In genomic region chr18:5237723-5238370, GRCh38 we compare ENCODE assay signal across 1 cellular context.
TF ChIP-seq lines count a peak whose summit lies in the region.

No MANE protein-coding gene starts in this region.

TF ChIP-seq in HepG2, 621 proteins besides CTCF, POLR2A, EP300 and RAD21 (continued from another document and continues in another):
- TF ChIP-seq, protein P1, sequence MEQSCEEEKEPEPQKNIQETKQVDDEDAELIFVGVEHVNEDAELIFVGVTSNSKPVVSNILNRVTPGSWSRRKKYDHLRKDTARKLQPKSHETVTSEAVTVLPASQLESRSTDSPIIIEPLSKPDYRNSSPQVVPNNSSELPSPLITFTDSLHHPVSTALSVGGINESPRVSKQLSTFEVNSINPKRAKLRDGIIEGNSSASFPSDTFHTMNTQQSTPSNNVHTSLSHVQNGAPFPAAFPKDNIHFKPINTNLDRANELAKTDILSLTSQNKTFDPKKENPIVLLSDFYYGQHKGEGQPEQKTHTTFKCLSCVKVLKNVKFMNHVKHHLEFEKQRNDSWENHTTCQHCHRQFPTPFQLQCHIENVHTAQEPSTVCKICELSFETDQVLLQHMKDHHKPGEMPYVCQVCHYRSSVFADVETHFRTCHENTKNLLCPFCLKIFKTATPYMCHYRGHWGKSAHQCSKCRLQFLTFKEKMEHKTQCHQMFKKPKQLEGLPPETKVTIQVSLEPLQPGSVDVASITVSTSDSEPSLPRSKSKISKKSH (CRISPR knock-in tag; IDR thresholded peaks at IDR 0.05; ENCODE audit: borderline replicate concordance) = peak; percentile 78
- TF ChIP-seq ZNF484 (CRISPR knock-in tag; IDR thresholded peaks at IDR 0.05; ENCODE audit: borderline replicate concordance, low read depth) (no peak), SPEN (CRISPR knock-in tag; IDR thresholded peaks at IDR 0.05; ENCODE audit: low read depth) (peak; percentile 97), THAP11 (CRISPR knock-in tag; IDR thresholded peaks at IDR 0.05) (peak; percentile 89), FLYWCH1 (CRISPR knock-in tag; IDR thresholded peaks at IDR 0.05) (no peak), BRF2 (CRISPR knock-in tag; IDR thresholded peaks at IDR 0.05) (peak; percentile 87), HMG20B (CRISPR knock-in tag; conservative IDR thresholded peaks at IDR 0.05) (no peak), TBX2 (CRISPR knock-in tag; IDR thresholded peaks at IDR 0.05; ENCODE audit: borderline replicate concordance) (peak; percentile 72), CBX1 (IDR thresholded peaks at IDR 0.05; ENCODE audit: low read depth) (peak; percentile 72), ZNF639 (CRISPR knock-in tag; conservative IDR thresholded peaks at IDR 0.05) (no peak; the same call in 1 of the 2 replicates), ATF7-NPFF (CRISPR knock-in tag; IDR thresholded peaks at IDR 0.05; ENCODE audit: low read depth) (peak; percentile 45; the same call in 1 of the 2 replicates), ZNF747 (CRISPR knock-in tag; IDR thresholded peaks at IDR 0.05; ENCODE audit: borderline replicate concordance) (peak; percentile 56; the same call in 1 of the 2 replicates), ZFP36L2 (CRISPR knock-in tag; IDR thresholded peaks at IDR 0.05) (no peak; the same call in 1 of the 2 replicates), MED1 (CRISPR knock-in tag; IDR thresholded peaks at IDR 0.05) (peak; percentile 59), ZNF772 (CRISPR knock-in tag; IDR thresholded peaks at IDR 0.05) (peak; percentile 85; the same call in 1 of the 2 replicates), ARID4A (CRISPR knock-in tag; IDR thresholded peaks at IDR 0.05; ENCODE audit: borderline replicate concordance) (peak; percentile 86; the same call in 1 of the 2 replicates), TBL1XR1 (IDR thresholded peaks at IDR 0.05; ENCODE audit: borderline replicate concordance, low read length, partially characterized antibody) (no peak), ZNF331 (CRISPR knock-in tag; IDR thresholded peaks at IDR 0.05) (peak; percentile 55; the same call in 1 of the 2 replicates), TCF12 (IDR thresholded peaks at IDR 0.05) (no peak), TCF12 (CRISPR knock-in tag; IDR thresholded peaks at IDR 0.05) (peak; percentile 85; the same call in 1 of the 2 replicates), HOXA9 (CRISPR knock-in tag; IDR thresholded peaks at IDR 0.05; ENCODE audit: borderline replicate concordance) (peak; percentile 70), ZNF343 (CRISPR knock-in tag; IDR thresholded peaks at IDR 0.05) (peak; percentile 93), ZNF337 (CRISPR knock-in tag; IDR thresholded peaks at IDR 0.05; ENCODE audit: borderline replicate concordance, low read depth) (peak; percentile 40; the same call in 1 of the 2 replicates), HCFC1 (IDR thresholded peaks at IDR 0.05; ENCODE audit: low read depth, low read length) (peak; percentile 41; the same call in 1 of the 2 replicates), ZNF558 (CRISPR knock-in tag; IDR thresholded peaks at IDR 0.05; ENCODE audit: borderline replicate concordance) (no peak), TFDP1 (CRISPR knock-in tag; IDR thresholded peaks at IDR 0.05; ENCODE audit: borderline replicate concordance) (peak; percentile 90), PRDM15 (CRISPR knock-in tag; IDR thresholded peaks at IDR 0.05) (no peak), HIVEP1 (CRISPR knock-in tag; IDR thresholded peaks at IDR 0.05) (no peak), CREM (IDR thresholded peaks at IDR 0.05) (peak; percentile 51), CREM (CRISPR knock-in tag; IDR thresholded peaks at IDR 0.05) (peak; percentile 65; the same call in 1 of the 2 replicates), ZNF777 (CRISPR knock-in tag; IDR thresholded peaks at IDR 0.05) (peak; percentile 85), ZFY (CRISPR knock-in tag; IDR thresholded peaks at IDR 0.05) (peak; percentile 98), ZNF431 (CRISPR knock-in tag; IDR thresholded peaks at IDR 0.05; ENCODE audit: borderline replicate concordance, low read depth) (0 out of 2 replicates have a peak, but pooled peaks have one; percentile 3), MAX (IDR thresholded peaks at IDR 0.05) (peak; percentile 46; the same call in 1 of the 2 replicates), ZNF788 (CRISPR knock-in tag; IDR thresholded peaks at IDR 0.05; ENCODE audit: borderline replicate concordance) (peak; percentile 90), ZNF670 (CRISPR knock-in tag; IDR thresholded peaks at IDR 0.05; ENCODE audit: borderline replicate concordance) (no peak), ZSCAN12 (CRISPR knock-in tag; IDR thresholded peaks at IDR 0.05) (peak; percentile 84), U2AF2 (IDR thresholded peaks at IDR 0.05; ENCODE audit: low read depth, low read length) (no peak)
- TF ChIP-seq, protein P2, sequence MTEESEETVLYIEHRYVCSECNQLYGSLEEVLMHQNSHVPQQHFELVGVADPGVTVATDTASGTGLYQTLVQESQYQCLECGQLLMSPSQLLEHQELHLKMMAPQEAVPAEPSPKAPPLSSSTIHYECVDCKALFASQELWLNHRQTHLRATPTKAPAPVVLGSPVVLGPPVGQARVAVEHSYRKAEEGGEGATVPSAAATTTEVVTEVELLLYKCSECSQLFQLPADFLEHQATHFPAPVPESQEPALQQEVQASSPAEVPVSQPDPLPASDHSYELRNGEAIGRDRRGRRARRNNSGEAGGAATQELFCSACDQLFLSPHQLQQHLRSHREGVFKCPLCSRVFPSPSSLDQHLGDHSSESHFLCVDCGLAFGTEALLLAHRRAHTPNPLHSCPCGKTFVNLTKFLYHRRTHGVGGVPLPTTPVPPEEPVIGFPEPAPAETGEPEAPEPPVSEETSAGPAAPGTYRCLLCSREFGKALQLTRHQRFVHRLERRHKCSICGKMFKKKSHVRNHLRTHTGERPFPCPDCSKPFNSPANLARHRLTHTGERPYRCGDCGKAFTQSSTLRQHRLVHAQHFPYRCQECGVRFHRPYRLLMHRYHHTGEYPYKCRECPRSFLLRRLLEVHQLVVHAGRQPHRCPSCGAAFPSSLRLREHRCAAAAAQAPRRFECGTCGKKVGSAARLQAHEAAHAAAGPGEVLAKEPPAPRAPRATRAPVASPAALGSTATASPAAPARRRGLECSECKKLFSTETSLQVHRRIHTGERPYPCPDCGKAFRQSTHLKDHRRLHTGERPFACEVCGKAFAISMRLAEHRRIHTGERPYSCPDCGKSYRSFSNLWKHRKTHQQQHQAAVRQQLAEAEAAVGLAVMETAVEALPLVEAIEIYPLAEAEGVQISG (CRISPR knock-in tag; IDR thresholded peaks at IDR 0.05) = peak; percentile 91
- TF ChIP-seq, protein P3, sequence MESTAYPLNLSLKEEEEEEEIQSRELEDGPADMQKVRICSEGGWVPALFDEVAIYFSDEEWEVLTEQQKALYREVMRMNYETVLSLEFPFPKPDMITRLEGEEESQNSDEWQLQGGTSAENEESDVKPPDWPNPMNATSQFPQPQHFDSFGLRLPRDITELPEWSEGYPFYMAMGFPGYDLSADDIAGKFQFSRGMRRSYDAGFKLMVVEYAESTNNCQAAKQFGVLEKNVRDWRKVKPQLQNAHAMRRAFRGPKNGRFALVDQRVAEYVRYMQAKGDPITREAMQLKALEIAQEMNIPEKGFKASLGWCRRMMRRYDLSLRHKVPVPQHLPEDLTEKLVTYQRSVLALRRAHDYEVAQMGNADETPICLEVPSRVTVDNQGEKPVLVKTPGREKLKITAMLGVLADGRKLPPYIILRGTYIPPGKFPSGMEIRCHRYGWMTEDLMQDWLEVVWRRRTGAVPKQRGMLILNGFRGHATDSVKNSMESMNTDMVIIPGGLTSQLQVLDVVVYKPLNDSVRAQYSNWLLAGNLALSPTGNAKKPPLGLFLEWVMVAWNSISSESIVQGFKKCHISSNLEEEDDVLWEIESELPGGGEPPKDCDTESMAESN (CRISPR knock-in tag; conservative IDR thresholded peaks at IDR 0.05) = peak; percentile 71; the same call in 1 of the 2 replicates
